ENCODE assay signal across 12 cellular contexts in genomic region chr22:18968011-18968749, GRCh38. TPM values are rescaled to one million over a fixed set of nuclear protein-coding genes. Genes with fewer than 3 reads are reported as not detected.
A peak's percentile ranks its signal among the peaks of the same experiment; 100 is the strongest.
DNase-seq lines count a peak whose midpoint lies in the region; TF ChIP-seq lines count a peak whose summit lies in the region.
"Had no signal": no experiment of that assay in that cellular context is flagged by ENCODE, and none has a peak within 500 bp of the region (broad histone marks: within the 10 kb centered on the region; RNA-seq: fewer than 3 reads in every experiment).

No MANE protein-coding gene starts in this region.

- H3K27me3 ChIP-seq in mesenchymal stem cell (ENCODE audit: control insufficient read depth in 1 of 2, insufficient read depth in 1 of 2, low read length in 2 of 2) = peaks cover 21 to 24% of the 10 kb centered on the region in 2 experiments

- H3K9me3 Mint-ChIP-seq in immature natural killer cell = no peaks in the 10 kb centered on the region

- H3K36me3 ChIP-seq in mesenchymal stem cell (ENCODE audit: control insufficient read depth in 1 of 2, insufficient read depth in 2 of 2, low read depth in 1 of 2, low read length in 2 of 2) = no peaks in the 10 kb centered on the region
- H3K36me3 ChIP-seq: sigmoid colon had no signal

- no peak overlapping the region for H3K4ac ChIP-seq in mesenchymal stem cell (ENCODE audit: low read depth in 1 of 2, low read length in 2 of 2)

- H2BK120ac ChIP-seq in mesenchymal stem cell (ENCODE audit: low read depth, low read length) = no peak overlapping the region

- no peak overlapping the region for H3K4me2 ChIP-seq in mesenchymal stem cell (ENCODE audit: low read length, poor library complexity, severe bottlenecking)

- no peak overlapping the region for H2AFZ ChIP-seq in mesenchymal stem cell (ENCODE audit: low read depth, low read length)

- no peak overlapping the region for H3K4me3 Mint-ChIP-seq in immature natural killer cell

- no peak overlapping the region for H3K14ac ChIP-seq in mesenchymal stem cell (ENCODE audit: low read length in 2 of 2)

- H3K27ac Mint-ChIP-seq in immature natural killer cell = no peak overlapping the region
- H3K27ac Mint-ChIP-seq: CD8-positive, alpha-beta memory T cell had no signal

- H3K27me3 Mint-ChIP-seq in immature natural killer cell (ENCODE audit: low read depth in 3 of 3) = peaks cover 5 to 6% (median 5%) of the 10 kb centered on the region in 3 donors

- H4K91ac ChIP-seq in mesenchymal stem cell (ENCODE audit: low read length) = no peak overlapping the region

- H4K8ac ChIP-seq in mesenchymal stem cell (ENCODE audit: low read length) = no peak overlapping the region

- no peak overlapping the region for H3K18ac ChIP-seq in mesenchymal stem cell (ENCODE audit: low read depth in 1 of 2, low read length in 2 of 2)

- whole genome bisulfite sequencing in mesenchymal stem cell = 69% methylated on average over 20 of the region's 20 CpGs

- H3K4me3 ChIP-seq in choroid plexus epithelial cell (ENCODE audit: low read depth, low read length) (no peak overlapping the region), mesenchymal stem cell (ENCODE audit: insufficient read depth in 1 of 2, low read depth in 1 of 2, low read length in 2 of 2) (peak overlapping the region in 1 of 2 experiments; percentile 26)
- H3K4me3 ChIP-seq: sigmoid colon had no signal

- H2BK12ac ChIP-seq in mesenchymal stem cell (ENCODE audit: low read length in 2 of 2) = no peak overlapping the region

- no peak overlapping the region for H3K27ac ChIP-seq in mesenchymal stem cell (ENCODE audit: low read length, poor library complexity, severe bottlenecking)
- H3K27ac ChIP-seq: sigmoid colon had no signal

- no peaks in the 10 kb centered on the region for H3K9me3 ChIP-seq in mesenchymal stem cell (ENCODE audit: control insufficient read depth, low read length)
- H3K9me3 ChIP-seq: sigmoid colon had no signal

- H2BK5ac ChIP-seq in mesenchymal stem cell (ENCODE audit: low read depth, low read length, poor library complexity, severe bottlenecking) = no peak overlapping the region

- DNase-seq in AG20443 (ENCODE audit: low spot score) (peak; percentile 50), HT-29 (ENCODE audit: low spot score) (peak; percentile 6), choroid plexus epithelial cell (ENCODE audit: low read depth) (peak; percentile 40), mesenchymal stem cell (peak; percentile 29), NCI-H446 (lab: John Stamatoyannopoulos, UW) (no peak), NCI-H510A (lab: John Stamatoyannopoulos, UW) (no peak), immature natural killer cell (no peak), NAMALWA (ENCODE audit: low spot score) (no peak)
- DNase-seq: activated gamma-delta T cell had no signal

- no peaks in the 10 kb centered on the region for H3K79me1 ChIP-seq in mesenchymal stem cell (replicated peaks; ENCODE audit: low read length, poor library complexity, severe bottlenecking)

- TF ChIP-seq CTCF in choroid plexus epithelial cell (conservative IDR thresholded peaks at IDR 0.05; ENCODE audit: low read depth, low read length) = no peak

- no peak overlapping the region for H3K9ac ChIP-seq in mesenchymal stem cell (ENCODE audit: low read length)

- no peaks in the 10 kb centered on the region for H3K4me1 Mint-ChIP-seq in immature natural killer cell

- no peaks in the 10 kb centered on the region for H3K36me3 Mint-ChIP-seq in immature natural killer cell
- H3K36me3 Mint-ChIP-seq: CD8-positive, alpha-beta memory T cell had no signal

- no peak overlapping the region for H2AK5ac ChIP-seq in mesenchymal stem cell (ENCODE audit: low read length, severe bottlenecking)

- peaks cover 10% of the 10 kb centered on the region for H3K4me1 ChIP-seq in mesenchymal stem cell (ENCODE audit: control insufficient read depth, insufficient read depth, low read depth, low read length)

- H2BK15ac ChIP-seq in mesenchymal stem cell (ENCODE audit: low read depth, poor library complexity, severe bottlenecking) = no peak overlapping the region

- H3K23ac ChIP-seq in mesenchymal stem cell (ENCODE audit: low read length in 2 of 2) = no peak overlapping the region

RNA-seq across cellular contexts. Expression of gene PRODH, which starts 32.1 kb away (rescaled TPM):
- 1.4 and 2.0 TPM in 2 replicates for total RNA-seq in HT-29 (2014; rRNA removed; shearing (Covaris generic))
- 0.17 TPM for polyA plus RNA-seq in mesenchymal stem cell (2013, experiment 1 of 2)
- 0.10 TPM for polyA plus RNA-seq in mesenchymal stem cell (2013, experiment 2 of 2)
- not detected for polyA plus RNA-seq in immature natural killer cell
- total RNA-seq: endothelial cell of umbilical vein had no signal
- polyA plus RNA-seq: endothelial cell of umbilical vein had no signal

Comparison
In these comparisons a context has a peak if more than half of its experiments do, and no peak if none do; other contexts are left out.
1. DNase-seq: peak in AG20443 (single experiment), HT-29 (single experiment), choroid plexus epithelial cell (single experiment) and mesenchymal stem cell (single experiment); none in NCI-H446 (0 of 2), NCI-H510A (single experiment), immature natural killer cell (0 of 3) and NAMALWA (single experiment).